17 cellular contexts compared by ENCODE assay signal in genomic region chr1:19139711-19140110, GRCh38.
DNase-seq lines count a peak whose midpoint lies in the region; ATAC-seq, FAIRE-seq and TF ChIP-seq lines count a peak whose summit lies in the region.
"Had no signal": no experiment of that assay in that cellular context is flagged by ENCODE, and none has a peak within 500 bp of the region (broad histone marks: within the 10 kb centered on the region; RNA-seq: fewer than 3 reads in every experiment).

No MANE protein-coding gene starts in this region.

- no peaks in the 10 kb centered on the region for H3K4me1 Mint-ChIP-seq in activated T-cell treated with anti-CD3 and anti-CD28 coated beads, Interleukin-2, amount 50 U/mL, for 24 hours (ENCODE audit: low read depth)
- no peaks in the 10 kb centered on the region for H3K4me1 Mint-ChIP-seq in activated T-cell treated with anti-CD3 and anti-CD28 coated beads, Interleukin-2, amount 50 U/mL, for 4 hours (ENCODE audit: low read depth)
- H3K4me1 Mint-ChIP-seq: stimulated activated naive CD8-positive, alpha-beta T cell treated with anti-CD3 and anti-CD28 coated beads, Interleukin-15, amount 100 ng/mL, for 72 hours had no signal

- 90% methylated on average over 3 of the region's 3 CpGs for WGBS in HepG2 (ENCODE audit: low lambda C conversion rate)
- 47 to 60% (median 51%) methylated on average over 3 of the region's 3 CpGs for WGBS in stomach, 5 donors

- TF ChIP-seq RAD21 in HepG2 (CRISPR knock-in tag; IDR thresholded peaks at IDR 0.05): no peak

- H3K79me2 ChIP-seq in HepG2 (ENCODE audit: insufficient read depth, low read length): no peaks in the 10 kb centered on the region

- in situ Hi-C loops in HepG2 (cut with HindIII; ENCODE audit: extremely low pct_ligation_motif_present, low pct_unique_long_range_greater_than_20kb): no loop called here

- TF ChIP-seq CTCF in HepG2 (CRISPR knock-in tag; IDR thresholded peaks at IDR 0.05) (no peak), stomach (IDR thresholded peaks at IDR 0.05) (no peak)

- peak overlapping the region; percentile 9 for H3K27ac ChIP-seq in HepG2 (ENCODE audit: extremely low read length, insufficient read depth, low read length)
- H3K27ac ChIP-seq in stomach: peak overlapping the region; percentile 52 to 79 (median 71)
- H3K27ac ChIP-seq: ovary had no signal

- peaks cover 32% of the 10 kb centered on the region for H3K4me1 ChIP-seq in HepG2 (ENCODE audit: insufficient read depth, low read length)
- H3K4me1 ChIP-seq in stomach: peaks cover 23 to 31% (median 28%) of the 10 kb centered on the region in 4 donors
- H3K4me1 ChIP-seq: BE2C, Caco-2 had no signal

- ATAC-seq in activated T-cell treated with anti-CD3 and anti-CD28 coated beads, Interleukin-2, amount 50 U/mL, for 4 hours: no peak
- ATAC-seq in HepG2 (peak; percentile 39), GM19455 (IDR thresholded peaks at IDR 0.05; ENCODE audit: unreplicated experiment) (no peak)
- ATAC-seq: esophagus mucosa; stimulated activated naive CD8-positive, alpha-beta T cell treated with anti-CD3 and anti-CD28 coated beads, Interleukin-15, amount 100 ng/mL, for 72 hours had no signal

- CTCF ChIA-PET in HepG2 (lab: Yijun Ruan, JAX; ENCODE audit: low intra/inter-chr PET ratio, low total read pairs): no interaction called here

- intact Hi-C loops in HepG2 (cut with micrococcal nuclease; ENCODE audit: unreplicated experiment) (no loop called here), stomach (cut with DNase I; ENCODE audit: low total_unique reads) (no loop called here)

- POLR2A ChIA-PET in HepG2 (lab: Yijun Ruan, JAX): interaction anchor here (0.8 to 1.9 kb wide), 2 partner anchors 9 to 239 kb away, joined by 4 to 5 read pairs; no protein-coding TSS in a partner anchor

- no peak for TF ChIP-seq EP300 in HepG2 (IDR thresholded peaks at IDR 0.05; ENCODE audit: low read depth in 2 of 2, low read length in 2 of 2)
- TF ChIP-seq EP300 in HepG2 (CRISPR knock-in tag; IDR thresholded peaks at IDR 0.05; ENCODE audit: borderline replicate concordance): no peak
- no peak for TF ChIP-seq EP300 in stomach (IDR thresholded peaks at IDR 0.05)

- H3K36me3 ChIP-seq in HepG2 (replicated peaks in 1 of 2; ENCODE audit: control insufficient read depth in 1 of 2, insufficient read depth in 2 of 2, low read length in 2 of 2) (peaks cover 26 to 79% of the 10 kb centered on the region in 2 experiments), stomach (peaks cover 78 to 100% (median 100%) of the 10 kb centered on the region in 4 donors)
- H3K36me3 ChIP-seq: ovary had no signal

- H3K4me3 Mint-ChIP-seq in activated T-cell treated with anti-CD3 and anti-CD28 coated beads, Interleukin-2, amount 50 U/mL, for 24 hours: no peak overlapping the region
- H3K4me3 Mint-ChIP-seq in activated T-cell treated with anti-CD3 and anti-CD28 coated beads, Interleukin-2, amount 50 U/mL, for 4 hours: no peak overlapping the region
- H3K4me3 Mint-ChIP-seq: stimulated activated naive CD8-positive, alpha-beta T cell treated with anti-CD3 and anti-CD28 coated beads, Interleukin-15, amount 100 ng/mL, for 72 hours had no signal

- H4K20me1 ChIP-seq in HepG2 (ENCODE audit: insufficient read depth, low read length): peaks cover 3% of the 10 kb centered on the region; the same call in 1 of the 2 replicates

- H3K4me2 ChIP-seq in HepG2 (ENCODE audit: low read depth, low read length): peak overlapping the region; percentile 34

- no peaks in the 10 kb centered on the region for H3K9me3 Mint-ChIP-seq in activated T-cell treated with anti-CD3 and anti-CD28 coated beads, Interleukin-2, amount 50 U/mL, for 24 hours
- H3K9me3 Mint-ChIP-seq in activated T-cell treated with anti-CD3 and anti-CD28 coated beads, Interleukin-2, amount 50 U/mL, for 4 hours: peaks cover 4% of the 10 kb centered on the region

- peak overlapping the region; percentile 65 for H3K27ac Mint-ChIP-seq in activated T-cell treated with anti-CD3 and anti-CD28 coated beads, Interleukin-2, amount 50 U/mL, for 24 hours

- no peaks in the 10 kb centered on the region for H3K27me3 Mint-ChIP-seq in activated T-cell treated with anti-CD3 and anti-CD28 coated beads, Interleukin-2, amount 50 U/mL, for 24 hours
- H3K27me3 Mint-ChIP-seq in activated T-cell treated with anti-CD3 and anti-CD28 coated beads, Interleukin-2, amount 50 U/mL, for 4 hours (ENCODE audit: low read depth): no peaks in the 10 kb centered on the region
- H3K27me3 Mint-ChIP-seq: stimulated activated naive CD8-positive, alpha-beta T cell treated with anti-CD3 and anti-CD28 coated beads, Interleukin-15, amount 100 ng/mL, for 72 hours had no signal

- H3K4me3 ChIP-seq in HepG2 (replicated peaks in 1 of 3; ENCODE audit: insufficient read depth in 1 of 3, low read depth in 2 of 3, low read length in 3 of 3): no peak overlapping the region
- H3K4me3 ChIP-seq in stomach: no peak overlapping the region
- H3K4me3 ChIP-seq: ovary had no signal

- FAIRE-seq in HepG2 (lab: Jason Lieb, UNC) (no peak), frontal cortex (lab: Jason Lieb, UNC) (no peak)
- FAIRE-seq: GM18507 had no signal

- H3K9me3 ChIP-seq in HepG2 (ENCODE audit: low read length): no peaks in the 10 kb centered on the region
- no peaks in the 10 kb centered on the region for H3K9me3 ChIP-seq in stomach
- H3K9me3 ChIP-seq: BE2C, Caco-2, ovary had no signal

- H3K27me3 ChIP-seq in HepG2 (ENCODE audit: control insufficient read depth in 1 of 2, insufficient read depth in 2 of 2, low read length in 2 of 2) (no peaks in the 10 kb centered on the region), stomach (no peaks in the 10 kb centered on the region)
- H3K27me3 ChIP-seq: BE2C, ovary had no signal

- BruUV-seq in HepG2 (replicated peaks; lab: Mats Ljungman, UMichigan): no TSS peak

- H3K36me3 Mint-ChIP-seq in activated T-cell treated with anti-CD3 and anti-CD28 coated beads, Interleukin-2, amount 50 U/mL, for 24 hours (ENCODE audit: low read depth): peaks cover 96% of the 10 kb centered on the region
- peaks cover 76% of the 10 kb centered on the region for H3K36me3 Mint-ChIP-seq in activated T-cell treated with anti-CD3 and anti-CD28 coated beads, Interleukin-2, amount 50 U/mL, for 4 hours (ENCODE audit: insufficient read depth)

- no peak overlapping the region for H3K9ac ChIP-seq in HepG2 (ENCODE audit: insufficient read depth, low read depth, low read length)

- no peak for TF ChIP-seq POLR2A in HepG2 (IDR thresholded peaks at IDR 0.05; ENCODE audit: insufficient read depth in 1 of 2, low read depth in 2 of 2, low read length in 2 of 2)
- TF ChIP-seq POLR2A in stomach (IDR thresholded peaks at IDR 0.05): no peak

- H2AFZ ChIP-seq in HepG2 (ENCODE audit: low read length): no peak overlapping the region

- DNase-seq in activated T-cell treated with anti-CD3 and anti-CD28 coated beads, Interleukin-2, amount 50 U/mL, for 24 hours: no peak
- DNase-seq in activated T-cell treated with anti-CD3 and anti-CD28 coated beads, Interleukin-2, amount 50 U/mL, for 4 hours: no peak
- DNase-seq in cerebellum (ENCODE audit: low spot score) (peak; percentile 75), HepG2 (ENCODE audit: low spot score) (no peak), stomach (no peak), frontal cortex (ENCODE audit: low spot score in 2 of 2) (no peak), NOMO-1 (lab: John Stamatoyannopoulos, UW; ENCODE audit: unreplicated experiment in 2 of 2) (no peak)
- DNase-seq: activated CD4-positive, alpha-beta T cell treated with anti-CD3 and anti-CD28 coated beads, Interleukin-2, amount 50 U/mL, for 4 hours; BE2C; Caco-2; NCI-H526; ovary; Right ventricle myocardium superior; stimulated activated naive CD8-positive, alpha-beta T cell treated with anti-CD3 and anti-CD28 coated beads, Interleukin-15, amount 100 ng/mL, for 72 hours had no signal

TF ChIP-seq in HepG2, 621 proteins besides CTCF, POLR2A, EP300 and RAD21:
- TF ChIP-seq TOE1 (CRISPR knock-in tag; IDR thresholded peaks at IDR 0.05) (no peak), ZNF780A (CRISPR knock-in tag; IDR thresholded peaks at IDR 0.05) (no peak), GTF2F1 (IDR thresholded peaks at IDR 0.05; ENCODE audit: low read length) (no peak), MTA3 (CRISPR knock-in tag; IDR thresholded peaks at IDR 0.05) (no peak), CBFB (CRISPR knock-in tag; IDR thresholded peaks at IDR 0.05) (no peak)
